In genomic region chr15:21111172-21111571, GRCh38 we compare ENCODE assay signal across 6 cellular contexts.
A peak's percentile ranks its signal among the peaks of the same experiment; 100 is the strongest.
DNase-seq lines count a peak whose midpoint lies in the region; ATAC-seq, FAIRE-seq and TF ChIP-seq lines count a peak whose summit lies in the region.
"Not testable (repeated sequence)": the region's sequence is repeated elsewhere in the genome, so short reads cannot be mapped to it uniquely, and the experiment has no call there.

No MANE protein-coding gene starts in this region.

- peak; percentile 73 for FAIRE-seq in urothelium cell line (lab: Jason Lieb, UNC)

- CTCF ChIA-PET in activated CD4-positive, alpha-beta memory T cell treated with anti-CD3 and anti-CD28 coated beads for 36 hours (lab: Charles Lee) = not testable (repeated sequence)

- not testable (repeated sequence) for H3K4me3 ChIP-seq in spleen

- peak; percentile 7 for DNase-seq in activated CD4-positive, alpha-beta memory T cell treated with anti-CD3 and anti-CD28 coated beads for 36 hours
- peak; percentile 43 for DNase-seq in cardiac septum (ENCODE audit: low spot score)
- DNase-seq in left lobe of liver (ENCODE audit: low spot score) = peak; percentile 46
- peak; percentile 5 for DNase-seq in mucosa of gallbladder (ENCODE audit: low spot score)
- peak; percentile 60 for DNase-seq in spleen
- not testable (repeated sequence) for DNase-seq in urothelium cell line (ENCODE audit: low spot score)

- H3K4me3 Mint-ChIP-seq in activated CD4-positive, alpha-beta memory T cell treated with anti-CD3 and anti-CD28 coated beads for 36 hours = not testable (repeated sequence)

- not testable (repeated sequence) for H3K27ac Mint-ChIP-seq in activated CD4-positive, alpha-beta memory T cell treated with anti-CD3 and anti-CD28 coated beads for 36 hours

- TF ChIP-seq POLR2A in spleen (IDR thresholded peaks at IDR 0.05) = not testable (repeated sequence)

- no CpG with 5 or more reads among the region's 4 CpGs for WGBS in spleen, 5 donors

- ATAC-seq in left lobe of liver = not testable (repeated sequence)

- TF ChIP-seq CTCF in spleen (IDR thresholded peaks at IDR 0.05 in 8 of 11, conservative IDR thresholded peaks at IDR 0.05 in 3 of 11) = not testable (repeated sequence)

- not testable (repeated sequence) for H3K4me1 Mint-ChIP-seq in activated CD4-positive, alpha-beta memory T cell treated with anti-CD3 and anti-CD28 coated beads for 36 hours (ENCODE audit: low read depth)

- H3K36me3 Mint-ChIP-seq in activated CD4-positive, alpha-beta memory T cell treated with anti-CD3 and anti-CD28 coated beads for 36 hours = not testable (repeated sequence)

- not testable (repeated sequence) for H3K9me3 Mint-ChIP-seq in activated CD4-positive, alpha-beta memory T cell treated with anti-CD3 and anti-CD28 coated beads for 36 hours

- POLR2A ChIA-PET in activated CD4-positive, alpha-beta memory T cell treated with anti-CD3 and anti-CD28 coated beads for 36 hours (lab: Charles Lee) = not testable (repeated sequence)

- H3K36me3 ChIP-seq in spleen = not testable (repeated sequence)

- peaks cover 0 to 12% (median 0%) of the 10 kb centered on the region in 8 donors for H3K9me3 ChIP-seq in spleen

- not testable (repeated sequence) for H3K27me3 Mint-ChIP-seq in activated CD4-positive, alpha-beta memory T cell treated with anti-CD3 and anti-CD28 coated beads for 36 hours

- not testable (repeated sequence) for H3K4me1 ChIP-seq in spleen

- intact Hi-C loops in activated CD4-positive, alpha-beta memory T cell treated with anti-CD3 and anti-CD28 coated beads for 36 hours (cut with micrococcal nuclease); cardiac septum (cut with DNase I); spleen (cut with DNase I; ENCODE audit: low total_unique reads): not testable (repeated sequence)

- not testable (repeated sequence) for H3K27me3 ChIP-seq in spleen (replicated peaks in 1 of 7)

- H3K27ac ChIP-seq in spleen = not testable (repeated sequence)
